ENCODE assay signal across 23 cellular contexts in genomic region chr14:101217972-101218371, GRCh38.
"Had no signal": no experiment of that assay in that cellular context is flagged by ENCODE, and none has a peak within 500 bp of the region (broad histone marks: within the 10 kb centered on the region; RNA-seq: fewer than 3 reads in every experiment).

No MANE protein-coding gene starts in this region.

- H3K36me3 ChIP-seq: breast epithelium, gastroesophageal sphincter, left lung, ovary, WERI-Rb-1 had no signal

- H3K27ac ChIP-seq: breast epithelium, gastroesophageal sphincter, left lung, ovary, psoas muscle, SK-N-MC, skin epidermis, WERI-Rb-1 had no signal

- H3K4me1 Mint-ChIP-seq: activated CD4-positive, alpha-beta T cell treated with anti-CD3 and anti-CD28 coated beads, Interleukin-2, amount 10 ng/mL, durations not matched to agents 7 days and 5 days; activated naive CD8-positive, alpha-beta T cell treated with anti-CD3 and anti-CD28 coated beads, Interleukin-2, amount 10 ng/mL, durations not matched to agents 7 days and 5 days; central memory CD8-positive, alpha-beta T cell; naive thymus-derived CD4-positive, alpha-beta T cell had no signal

- H3K27ac Mint-ChIP-seq: activated CD4-positive, alpha-beta T cell treated with anti-CD3 and anti-CD28 coated beads, Interleukin-2, amount 10 ng/mL, durations not matched to agents 7 days and 5 days; activated naive CD4-positive, alpha-beta T cell treated with anti-CD3 and anti-CD28 coated beads for 36 hours; activated naive CD8-positive, alpha-beta T cell treated with anti-CD3 and anti-CD28 coated beads, Interleukin-2, amount 10 ng/mL, durations not matched to agents 7 days and 5 days; activated T-cell treated with anti-CD3 and anti-CD28 coated beads, Interleukin-2, amount 50 U/mL, for 72 hours; endodermal cell; naive thymus-derived CD4-positive, alpha-beta T cell had no signal

- H3K4me3 Mint-ChIP-seq: activated CD4-positive, alpha-beta T cell treated with anti-CD3 and anti-CD28 coated beads, Interleukin-2, amount 10 ng/mL, durations not matched to agents 7 days and 5 days; activated naive CD4-positive, alpha-beta T cell treated with anti-CD3 and anti-CD28 coated beads for 36 hours; activated naive CD8-positive, alpha-beta T cell treated with anti-CD3 and anti-CD28 coated beads, Interleukin-2, amount 10 ng/mL, durations not matched to agents 7 days and 5 days; activated T-cell treated with anti-CD3 and anti-CD28 coated beads, Interleukin-2, amount 50 U/mL, for 72 hours; central memory CD8-positive, alpha-beta T cell; endodermal cell; naive thymus-derived CD4-positive, alpha-beta T cell had no signal

- H3K27me3 Mint-ChIP-seq: activated CD4-positive, alpha-beta T cell treated with anti-CD3 and anti-CD28 coated beads, Interleukin-2, amount 10 ng/mL, durations not matched to agents 7 days and 5 days had no signal

- ATAC-seq: activated T-cell treated with anti-CD3 and anti-CD28 coated beads, Interleukin-2, amount 50 U/mL, for 72 hours; gastroesophageal sphincter; left lung; naive thymus-derived CD4-positive, alpha-beta T cell; psoas muscle; right cardiac atrium had no signal

- H3K9me3 ChIP-seq: breast epithelium, left lung, ovary, psoas muscle had no signal

- H3K36me3 Mint-ChIP-seq: activated naive CD8-positive, alpha-beta T cell treated with anti-CD3 and anti-CD28 coated beads, Interleukin-2, amount 10 ng/mL, durations not matched to agents 7 days and 5 days had no signal

- H3K4me1 ChIP-seq: breast epithelium, gastroesophageal sphincter, left lung, psoas muscle had no signal

- H3K27me3 ChIP-seq: breast epithelium, gastroesophageal sphincter, left lung, ovary had no signal

- H3K4me3 ChIP-seq: breast epithelium, gastroesophageal sphincter, left lung, lung, ovary, psoas muscle, SK-N-MC, skin epidermis had no signal

- DNase-seq: activated CD4-positive, alpha-beta T cell treated with anti-CD3 and anti-CD28 coated beads, Interleukin-2, amount 10 ng/mL, durations not matched to agents 7 days and 5 days; activated CD4-positive, CD25-positive, alpha-beta regulatory T cell treated with anti-CD3 and anti-CD28 coated beads, Interleukin-2, amount 50 U/mL, for 72 hours; activated effector memory CD4-positive, alpha-beta T cell treated with Interleukin-2 at 50 U/mL for 16 hours; activated naive CD4-positive, alpha-beta T cell treated with anti-CD3 and anti-CD28 coated beads for 36 hours; activated naive CD8-positive, alpha-beta T cell treated with anti-CD3 and anti-CD28 coated beads, Interleukin-2, amount 10 ng/mL, durations not matched to agents 7 days and 5 days; activated T-cell treated with anti-CD3 and anti-CD28 coated beads, Interleukin-2, amount 50 U/mL, for 72 hours; amniotic stem cell; endodermal cell; left lung; ovary; stimulated activated CD4-positive, alpha-beta T cell treated with anti-CD3 and anti-CD28 coated beads, Interleukin-2, amount 100 ng/mL, for 24 hours; stimulated activated naive CD4-positive, alpha-beta T cell; T-helper 2 cell; WERI-Rb-1 had no signal
